8 cellular contexts compared by ENCODE assay signal in the genomic region with DNA sequence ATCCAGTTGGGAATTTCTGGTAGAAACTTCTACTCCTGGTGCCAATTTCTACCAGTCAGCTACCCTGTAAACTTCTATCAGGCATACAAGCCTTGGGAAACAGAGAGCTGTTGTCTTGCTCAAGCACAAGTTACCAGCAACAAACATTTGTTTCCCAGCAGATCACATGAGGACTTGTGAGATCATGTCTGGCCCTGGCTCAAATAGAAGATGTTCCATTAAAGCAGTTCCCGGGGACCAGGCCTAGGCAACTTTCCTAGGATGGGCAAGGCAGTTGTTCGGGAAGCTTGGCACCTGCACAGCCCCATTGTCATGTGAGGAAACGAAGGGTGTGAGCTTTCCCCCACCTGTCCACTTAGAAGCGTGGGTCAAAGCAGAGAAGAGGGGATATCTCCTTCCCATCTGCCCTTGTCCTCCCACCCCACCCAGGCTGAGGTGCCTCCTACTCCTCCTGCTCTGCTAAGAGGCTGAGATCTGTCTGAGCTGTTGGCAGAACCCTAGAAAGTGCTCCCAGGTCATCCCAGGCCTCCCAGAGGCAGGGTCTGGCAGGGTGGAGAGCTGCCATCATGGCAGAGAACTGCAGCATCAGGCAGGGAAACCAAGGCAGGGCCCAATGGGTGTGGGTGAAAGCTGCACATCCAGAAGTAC. TPM values are rescaled to one million over a fixed set of nuclear protein-coding genes. Genes with fewer than 3 reads are reported as not detected.
DNase-seq lines count a peak whose midpoint lies in the region; ATAC-seq and TF ChIP-seq lines count a peak whose summit lies in the region.
"Had no signal": no experiment of that assay in that cellular context is flagged by ENCODE, and none has a peak within 500 bp of the region (broad histone marks: within the 10 kb centered on the region; RNA-seq: fewer than 3 reads in every experiment).

No MANE protein-coding gene starts in this region.

- ATAC-seq in HG03565 (IDR thresholded peaks at IDR 0.05; ENCODE audit: unreplicated experiment) = no peak
- ATAC-seq: HCT116 had no signal

- peak overlapping the region; percentile 82 for H3K27ac ChIP-seq in thymus (ENCODE audit: low read depth)

- DNase-seq in NCI-H1105 treated with DMSO at 0.1 percent for 48 hours (lab: John Stamatoyannopoulos, UW) (peak; percentile 70), choroid plexus epithelial cell (ENCODE audit: low read depth) (peak; percentile 94), lower leg skin (ENCODE audit: low spot score in 2 of 2) (peak; percentile 94), GM13977 (ENCODE audit: low spot score) (no peak)
- no peak for DNase-seq in activated CD4-positive, alpha-beta T cell treated with anti-CD3 and anti-CD28 coated beads, Interleukin-2, amount 50 U/mL, for 4 hours

- TF ChIP-seq POLR2A in lower leg skin (IDR thresholded peaks at IDR 0.05) = no peak

- no peaks in the 10 kb centered on the region for H3K4me1 ChIP-seq in thymus (ENCODE audit: control insufficient read depth, insufficient read depth, low read length)

- intact Hi-C loops in lower leg skin (cut with DNase I; ENCODE audit: low total_unique reads) = no loop called here

- peaks cover 2% of the 10 kb centered on the region for H3K27me3 ChIP-seq in thymus (ENCODE audit: control insufficient read depth, insufficient read depth)

- TF ChIP-seq CTCF in choroid plexus epithelial cell (conservative IDR thresholded peaks at IDR 0.05; ENCODE audit: low read depth, low read length) (no peak), lower leg skin (IDR thresholded peaks at IDR 0.05) (no peak), GM13977 (IDR thresholded peaks at IDR 0.05; ENCODE audit: extremely low read depth, insufficient read depth, missing control alignments) (no peak)

- in situ Hi-C loops in GM13977 (cut with MboI; ENCODE audit: low pct_unique_long_range_greater_than_20kb, low sequenced_read_pairs, unreplicated experiment) = no loop called here

- no peak overlapping the region for H3K4me3 ChIP-seq in choroid plexus epithelial cell (ENCODE audit: low read depth, low read length)
- no peak overlapping the region for H3K4me3 ChIP-seq in lower leg skin (ENCODE audit: low read depth, poor library complexity, severe bottlenecking)
- H3K4me3 ChIP-seq in thymus (ENCODE audit: low read length) = no peak overlapping the region

- no peaks in the 10 kb centered on the region for H3K9me3 ChIP-seq in thymus (ENCODE audit: control insufficient read depth)

- WGBS in lower leg skin, 2 donors = 11 to 23% methylated on average over 4 of the region's 4 CpGs
- 93% methylated on average over 4 of the region's 4 CpGs for WGBS in thymus

- no peaks in the 10 kb centered on the region for H3K36me3 ChIP-seq in thymus (ENCODE audit: control insufficient read depth, insufficient read depth)

RNA-seq across cellular contexts. Expression of gene SLC47A2, which starts 11.2 kb away (rescaled TPM):
- 1 to 10 TPM in 2 of 4 donors, under 1 TPM in 1, not detected in 1; 0.49 to 6.1 (median 2.5) TPM for total RNA-seq in lower leg skin
- polyA plus RNA-seq in thymus = 0.46 TPM

RNA-seq across cellular contexts. Expression of gene ALDH3A1, which starts 20.5 kb away (rescaled TPM):
- 10 to 100 TPM; 28.3 to 93.0 (median 64.0) TPM for total RNA-seq in lower leg skin
- polyA plus RNA-seq in thymus = 2.2 TPM

Comparison
In these comparisons a context has a peak if more than half of its experiments do, and no peak if none do; other contexts are left out.
1. DNase-seq: peak in NCI-H1105 treated with DMSO at 0.1 percent for 48 hours (single experiment), choroid plexus epithelial cell (single experiment) and lower leg skin (2 of 2); none in GM13977 (single experiment) and activated CD4-positive, alpha-beta T cell treated with anti-CD3 and anti-CD28 coated beads, Interleukin-2, amount 50 U/mL, for 4 hours (0 of 2).